24 cellular contexts compared by ENCODE assay signal in genomic region chrX:55004231-55004630, GRCh38. TPM values are rescaled to one million over a fixed set of nuclear protein-coding genes. Genes with fewer than 3 reads are reported as not detected.
DNase-seq lines count a peak whose midpoint lies in the region; ATAC-seq and TF ChIP-seq lines count a peak whose summit lies in the region.
"Had no signal": no experiment of that assay in that cellular context is flagged by ENCODE, and none has a peak within 500 bp of the region (broad histone marks: within the 10 kb centered on the region; RNA-seq: fewer than 3 reads in every experiment).

No MANE protein-coding gene starts in this region.

- CTCF ChIA-PET in activated CD8-positive, alpha-beta T cell treated with anti-CD3 and anti-CD28 coated beads for 36 hours (lab: Charles Lee) = no interaction called here
- CTCF ChIA-PET in activated CD8-positive, alpha-beta T cell treated with anti-CD3 and anti-CD28 coated beads, Interleukin-2, amount 10 ng/mL, durations not matched to agents 7 days and 5 days (lab: Charles Lee) = no interaction called here
- CTCF ChIA-PET in PC-3 (lab: Charles Lee) = no interaction called here

- peaks cover 2% of the 10 kb centered on the region for H3F3A ChIP-seq in PC-3 (ENCODE audit: low read length, unreplicated experiment)

- no peak overlapping the region for H2AFZ ChIP-seq in PC-3 (ENCODE audit: low read length)

- peaks cover 56% of the 10 kb centered on the region for H3K79me2 ChIP-seq in PC-3 (ENCODE audit: low read length)

- peak overlapping the region; percentile 20 for H3K27ac Mint-ChIP-seq in activated CD8-positive, alpha-beta T cell treated with anti-CD3 and anti-CD28 coated beads for 36 hours
- H3K27ac Mint-ChIP-seq in activated CD8-positive, alpha-beta T cell treated with anti-CD3 and anti-CD28 coated beads, Interleukin-2, amount 10 ng/mL, durations not matched to agents 7 days and 5 days = no peak overlapping the region
- H3K27ac Mint-ChIP-seq in endothelial cell (ENCODE audit: unreplicated experiment) = peak overlapping the region; percentile 57

- H4K20me1 ChIP-seq in PC-3 (ENCODE audit: low read length) = no peaks in the 10 kb centered on the region

- peaks cover 53% of the 10 kb centered on the region for H3K36me3 Mint-ChIP-seq in activated CD8-positive, alpha-beta T cell treated with anti-CD3 and anti-CD28 coated beads for 36 hours (ENCODE audit: low read depth)
- peaks cover 50% of the 10 kb centered on the region for H3K36me3 Mint-ChIP-seq in activated CD8-positive, alpha-beta T cell treated with anti-CD3 and anti-CD28 coated beads, Interleukin-2, amount 10 ng/mL, durations not matched to agents 7 days and 5 days (ENCODE audit: low read depth)
- peaks cover 41% of the 10 kb centered on the region for H3K36me3 Mint-ChIP-seq in endothelial cell (ENCODE audit: low read depth, unreplicated experiment)

- intact Hi-C loops in activated CD8-positive, alpha-beta T cell treated with anti-CD3 and anti-CD28 coated beads for 36 hours (cut with micrococcal nuclease) = no loop called here
- intact Hi-C loops in PC-3 (cut with micrococcal nuclease) = loop anchor here (10.0 kb wide), 2 partner anchors 199 to 959 kb away; partner anchors contain the start of genes MAGED2 and PHF8
- intact Hi-C loops in left ventricle myocardium superior (cut with micrococcal nuclease) = no loop called here

- no peak for TF ChIP-seq CTCF in activated CD8-positive, alpha-beta T cell treated with anti-CD3 and anti-CD28 coated beads for 36 hours (IDR thresholded peaks at IDR 0.05)
- no peak for TF ChIP-seq CTCF in PC-3 (conservative IDR thresholded peaks at IDR 0.05; ENCODE audit: low read depth, low read length)
- no peak for TF ChIP-seq CTCF in endothelial cell (IDR thresholded peaks at IDR 0.05; ENCODE audit: unreplicated experiment)

- peak overlapping the region; percentile 70 for H3K9ac ChIP-seq in PC-3 (ENCODE audit: low read length)
- H3K9ac ChIP-seq: SK-N-SH had no signal

- no peak overlapping the region for H3K4me3 Mint-ChIP-seq in activated CD8-positive, alpha-beta T cell treated with anti-CD3 and anti-CD28 coated beads for 36 hours
- no peak overlapping the region for H3K4me3 Mint-ChIP-seq in activated CD8-positive, alpha-beta T cell treated with anti-CD3 and anti-CD28 coated beads, Interleukin-2, amount 10 ng/mL, durations not matched to agents 7 days and 5 days
- H3K4me3 Mint-ChIP-seq in endothelial cell (ENCODE audit: unreplicated experiment) = peak overlapping the region; percentile 42

- H3K27me3 ChIP-seq in PC-3 (ENCODE audit: low read length) = no peaks in the 10 kb centered on the region

- H3K4me3 ChIP-seq in PC-3 (ENCODE audit: low read length) = peak overlapping the region; percentile 44; the same call in 1 of the 2 replicates

- H3K4me2 ChIP-seq in PC-3 (ENCODE audit: low read length) = peak overlapping the region; percentile 86
- H3K4me2 ChIP-seq: SK-N-SH had no signal

- H3K9me2 ChIP-seq in PC-3 (replicated peaks; ENCODE audit: low read length) = no peaks in the 10 kb centered on the region
- H3K9me2 ChIP-seq: SK-N-SH had no signal

- H3K36me3 ChIP-seq in PC-3 (ENCODE audit: low read depth, low read length) = peaks cover 38% of the 10 kb centered on the region

- H3K4me1 Mint-ChIP-seq in activated CD8-positive, alpha-beta T cell treated with anti-CD3 and anti-CD28 coated beads for 36 hours (ENCODE audit: low read depth) = peaks cover 37% of the 10 kb centered on the region
- H3K4me1 Mint-ChIP-seq in activated CD8-positive, alpha-beta T cell treated with anti-CD3 and anti-CD28 coated beads, Interleukin-2, amount 10 ng/mL, durations not matched to agents 7 days and 5 days (ENCODE audit: low read depth) = peaks cover 43% of the 10 kb centered on the region
- H3K4me1 Mint-ChIP-seq in endothelial cell (ENCODE audit: unreplicated experiment) = peaks cover 23% of the 10 kb centered on the region

- peak overlapping the region; percentile 97 for H3K27ac ChIP-seq in PC-3 (ENCODE audit: low read length)
- H3K27ac ChIP-seq: HL-60 had no signal

- BruUV-seq in PC-3 (replicated peaks; lab: Mats Ljungman, UMichigan) = no TSS peak

- POLR2A ChIA-PET in activated CD8-positive, alpha-beta T cell treated with anti-CD3 and anti-CD28 coated beads for 36 hours (lab: Charles Lee) = no interaction called here
- POLR2A ChIA-PET in activated CD8-positive, alpha-beta T cell treated with anti-CD3 and anti-CD28 coated beads, Interleukin-2, amount 10 ng/mL, durations not matched to agents 7 days and 5 days (lab: Charles Lee) = no interaction called here
- POLR2A ChIA-PET in PC-3 (lab: Charles Lee; ENCODE audit: unreplicated experiment) = no interaction called here

- peaks cover 80% of the 10 kb centered on the region for H3K4me1 ChIP-seq in PC-3 (ENCODE audit: insufficient read depth, low read length)

- ATAC-seq in activated CD8-positive, alpha-beta T cell treated with anti-CD3 and anti-CD28 coated beads for 36 hours = no peak
- no peak for ATAC-seq in activated CD8-positive, alpha-beta T cell treated with anti-CD3 and anti-CD28 coated beads, Interleukin-2, amount 10 ng/mL, durations not matched to agents 7 days and 5 days
- ATAC-seq in PC-3 (no peak; the same call in 1 of the 2 replicates), HG02852 (IDR thresholded peaks at IDR 0.05; ENCODE audit: unreplicated experiment) (no peak), left ventricle myocardium superior (no peak)

- DNase-seq in activated CD8-positive, alpha-beta T cell treated with anti-CD3 and anti-CD28 coated beads for 36 hours = no peak
- DNase-seq in activated CD8-positive, alpha-beta T cell treated with anti-CD3 and anti-CD28 coated beads, Interleukin-2, amount 10 ng/mL, durations not matched to agents 7 days and 5 days = no peak
- DNase-seq in PC-3 (peak; percentile 68), endothelial cell (ENCODE audit: low spot score) (no peak), SHP77 (lab: John Stamatoyannopoulos, UW) (no peak), left ventricle myocardium superior (no peak)
- DNase-seq: 8988T; AML-193; C1 segment of cervical spinal cord; Calu3; CD8-positive, alpha-beta memory T cell; DMS153; KG1; MV-4-11; NCI-H1105 treated with DMSO at 0.1 percent for 48 hours; NCI-H2029 treated with DMSO at 0.1 percent for 48 hours; NCI-H446; NCI-H526; OCI-M1; RPMI8226; SIG-M5; SK-N-SH had no signal

- no peaks in the 10 kb centered on the region for H3K9me3 ChIP-seq in PC-3 (ENCODE audit: low read length)
- H3K9me3 ChIP-seq: SK-N-SH had no signal

- H3K9me3 Mint-ChIP-seq in activated CD8-positive, alpha-beta T cell treated with anti-CD3 and anti-CD28 coated beads for 36 hours = no peaks in the 10 kb centered on the region
- H3K9me3 Mint-ChIP-seq in activated CD8-positive, alpha-beta T cell treated with anti-CD3 and anti-CD28 coated beads, Interleukin-2, amount 10 ng/mL, durations not matched to agents 7 days and 5 days (ENCODE audit: insufficient read depth) = no peaks in the 10 kb centered on the region
- no peaks in the 10 kb centered on the region for H3K9me3 Mint-ChIP-seq in endothelial cell (ENCODE audit: unreplicated experiment)
- H3K9me3 Mint-ChIP-seq: CD8-positive, alpha-beta memory T cell had no signal

- no peaks in the 10 kb centered on the region for H3K27me3 Mint-ChIP-seq in activated CD8-positive, alpha-beta T cell treated with anti-CD3 and anti-CD28 coated beads for 36 hours
- no peaks in the 10 kb centered on the region for H3K27me3 Mint-ChIP-seq in activated CD8-positive, alpha-beta T cell treated with anti-CD3 and anti-CD28 coated beads, Interleukin-2, amount 10 ng/mL, durations not matched to agents 7 days and 5 days (ENCODE audit: low read depth)
- peaks cover 10% of the 10 kb centered on the region for H3K27me3 Mint-ChIP-seq in endothelial cell (ENCODE audit: unreplicated experiment)

RNA-seq across cellular contexts. Expression of gene APEX2, which starts 4.1 kb away (rescaled TPM):
- 10 to 100 TPM; 30.0 to 33.0 TPM for total RNA-seq in activated CD8-positive, alpha-beta T cell treated with anti-CD3 and anti-CD28 coated beads for 36 hours
- total RNA-seq in activated CD8-positive, alpha-beta T cell treated with anti-CD3 and anti-CD28 coated beads, Interleukin-2, amount 10 ng/mL, durations not matched to agents 7 days and 5 days = 10 to 100 TPM; 26.9 to 28.0 TPM
- total RNA-seq in PC-3 (2014; rRNA removed) (24.7 and 30.9 TPM in 2 replicates), endothelial cell (ENCODE audit: unreplicated experiment) (28.5 TPM), left ventricle myocardium superior (7.7 TPM)

RNA-seq across cellular contexts. Expression of gene PFKFB1, which starts 10.2 kb away (rescaled TPM):
- total RNA-seq in activated CD8-positive, alpha-beta T cell treated with anti-CD3 and anti-CD28 coated beads for 36 hours = under 1 TPM; 0.60 to 0.92 TPM
- under 1 TPM; 0.44 to 0.61 TPM for total RNA-seq in activated CD8-positive, alpha-beta T cell treated with anti-CD3 and anti-CD28 coated beads, Interleukin-2, amount 10 ng/mL, durations not matched to agents 7 days and 5 days
- total RNA-seq in PC-3 (2014; rRNA removed) (0.22 and 1.1 TPM in 2 replicates), endothelial cell (ENCODE audit: unreplicated experiment) (0.49 TPM), left ventricle myocardium superior (0.22 TPM)

RNA-seq across cellular contexts. Expression of gene ALAS2, which starts 26.5 kb away (rescaled TPM):
- total RNA-seq in activated CD8-positive, alpha-beta T cell treated with anti-CD3 and anti-CD28 coated beads for 36 hours = not detected
- total RNA-seq in activated CD8-positive, alpha-beta T cell treated with anti-CD3 and anti-CD28 coated beads, Interleukin-2, amount 10 ng/mL, durations not matched to agents 7 days and 5 days = not detected
- total RNA-seq in PC-3 (2014; rRNA removed) = not detected in 2 replicates
- not detected for total RNA-seq in endothelial cell (ENCODE audit: unreplicated experiment)
- not detected for total RNA-seq in left ventricle myocardium superior
- total RNA-seq: Calu3; CD8-positive, alpha-beta memory T cell had no signal
